8 cellular contexts compared by ENCODE assay signal in genomic region chr6:28349892-28350737, GRCh38. TPM values are rescaled to one million over a fixed set of nuclear protein-coding genes. Genes with fewer than 3 reads are reported as not detected.
A peak's percentile ranks its signal among the peaks of the same experiment; 100 is the strongest.
DNase-seq lines count a peak whose midpoint lies in the region; ATAC-seq and TF ChIP-seq lines count a peak whose summit lies in the region.

TSS of gene ZKSCAN3 (plus strand) at chr6:28349947. CDS start at chr6:28359587, 9,640 bp downstream.

- WGBS in gastroesophageal sphincter (ENCODE audit: low coverage in 1 of 2), 2 donors, result 2 to 4% methylated on average over 5 to 10 of the region's 30 CpGs

- H3K4me1 ChIP-seq in GM23338 (ENCODE audit: insufficient read depth) (peaks cover 10% of the 10 kb centered on the region), SJCRH30 (no peaks in the 10 kb centered on the region), gastroesophageal sphincter (peaks cover 0 to 50% (median 6%) of the 10 kb centered on the region in 3 donors), neutrophil (ENCODE audit: control insufficient read depth in 1 of 2, insufficient read depth in 1 of 2, low read depth in 1 of 2, low read length in 1 of 2) (peaks cover 14 to 15% of the 10 kb centered on the region in 2 experiments)

- H3K27ac ChIP-seq in GM23338 (ENCODE audit: low read depth) (peak within 1 kb of the TSS; percentile 75; the same call in 1 of the 2 replicates), SJCRH30 (peak within 1 kb of the TSS; percentile 38; the same call in 1 of the 2 replicates), gastroesophageal sphincter (peak within 1 kb of the TSS; percentile 27 to 87 (median 82)), neutrophil (peak within 1 kb of the TSS; percentile 47)

- peaks cover 12% of the 10 kb centered on the region; the same call in 2 of the 3 replicates for H3K9me3 Mint-ChIP-seq in GM23338

- TF ChIP-seq CTCF in GM23338 (conservative IDR thresholded peaks at IDR 0.05; ENCODE audit: low read depth in 2 of 2) (no peak), LNCaP clone FGC (IDR thresholded peaks at IDR 0.05; ENCODE audit: control insufficient read depth, extremely low read depth, insufficient read depth) (no peak), gastroesophageal sphincter (IDR thresholded peaks at IDR 0.05) (peak in 1 of 4 experiments; percentile 17), neutrophil (IDR thresholded peaks at IDR 0.05) (no peak)

- peak in 1 of 2 donors; percentile 33 for TF ChIP-seq POLR2A in gastroesophageal sphincter (IDR thresholded peaks at IDR 0.05)

- peak within 1 kb of the TSS; percentile 91 for H3K4me2 ChIP-seq in GM23338

- in situ Hi-C loops in G401 (cut with HindIII; ENCODE audit: low sequenced_read_pairs), result no loop called here

- peak within 1 kb of the TSS; percentile 93 for H2AFZ ChIP-seq in GM23338

- H3K27me3 ChIP-seq in GM23338 (ENCODE audit: insufficient read depth) (no peaks in the 10 kb centered on the region), SJCRH30 (no peaks in the 10 kb centered on the region), gastroesophageal sphincter (no peaks in the 10 kb centered on the region), neutrophil (peaks cover 28% of the 10 kb centered on the region)

- H3K36me3 Mint-ChIP-seq in GM23338 (ENCODE audit: low read depth), result peaks cover 25% of the 10 kb centered on the region

- no peaks in the 10 kb centered on the region for H3K9me2 ChIP-seq in GM23338 (ENCODE audit: insufficient read depth)

- peaks cover 12% of the 10 kb centered on the region for H3K27me3 Mint-ChIP-seq in GM23338 (ENCODE audit: insufficient read depth, low read depth, poor library complexity)

- TF ChIP-seq EP300 in gastroesophageal sphincter (IDR thresholded peaks at IDR 0.05), result no peak

- no peaks in the 10 kb centered on the region for H3K36me3 ChIP-seq in GM23338 (ENCODE audit: insufficient read depth)
- H3K36me3 ChIP-seq in SJCRH30, result no peaks in the 10 kb centered on the region
- H3K36me3 ChIP-seq in gastroesophageal sphincter, result no peaks in the 10 kb centered on the region
- H3K36me3 ChIP-seq in neutrophil, result no peaks in the 10 kb centered on the region

- H3K4me3 ChIP-seq in GM23338 (peak within 1 kb of the TSS; percentile 78), LNCaP clone FGC (ENCODE audit: low read depth, low read length) (peak within 1 kb of the TSS; percentile 74), SJCRH30 (peak within 1 kb of the TSS; percentile 72), gastroesophageal sphincter (peak within 1 kb of the TSS; percentile 72 to 73), neutrophil (ENCODE audit: low read depth in 1 of 2, low read length in 1 of 2) (peak within 1 kb of the TSS; percentile 62 to 75)

- H3K9me3 ChIP-seq in SJCRH30 (replicated peaks), result no peaks in the 10 kb centered on the region
- H3K9me3 ChIP-seq in gastroesophageal sphincter, result no peaks in the 10 kb centered on the region
- H3K9me3 ChIP-seq in neutrophil, result no peaks in the 10 kb centered on the region

- H3K4me3 Mint-ChIP-seq in GM23338, result peak within 1 kb of the TSS; percentile 99

- H3K4me1 Mint-ChIP-seq in GM23338, result peaks cover 19% of the 10 kb centered on the region

- H3K79me2 ChIP-seq in GM23338 (replicated peaks; ENCODE audit: insufficient read depth), result peaks cover 45% of the 10 kb centered on the region

- peak within 1 kb of the TSS; percentile 99 for H3K27ac Mint-ChIP-seq in GM23338

- DNase-seq in G401 (ENCODE audit: low spot score), result peak; percentile 92
- peak; percentile 93 for DNase-seq in GM23338 (ENCODE audit: low spot score)
- DNase-seq in LNCaP clone FGC (ENCODE audit: low read depth), result peak; percentile 48
- DNase-seq in SJCRH30, result peak; percentile 83
- DNase-seq in activated naive CD4-positive, alpha-beta T cell (lab: John Stamatoyannopoulos, UW), result peak; percentile 42 to 72 (median 60)
- DNase-seq in superior temporal gyrus (ENCODE audit: extremely low spot score), result peak; percentile 91

- peaks cover 8% of the 10 kb centered on the region; the same call in 1 of the 2 replicates for H4K20me1 ChIP-seq in GM23338 (replicated peaks; ENCODE audit: insufficient read depth)

- ATAC-seq in GM23338 (peak; percentile 98), gastroesophageal sphincter (peak; percentile 88)

- no peaks in the 10 kb centered on the region for H3F3A ChIP-seq in GM23338 (replicated peaks; ENCODE audit: low read depth)

TF ChIP-seq in GM23338, 12 proteins besides CTCF, POLR2A, EP300 and RAD21:
- TF ChIP-seq POLR2AphosphoS5 (IDR thresholded peaks at IDR 0.05; ENCODE audit: low read depth) (peak; percentile 85), EZH2 (IDR thresholded peaks at IDR 0.05; ENCODE audit: low read depth, unreplicated experiment) (no peak), EZH2phosphoT487 (IDR thresholded peaks at IDR 0.05; ENCODE audit: unreplicated experiment) (no peak), ZNF114 (CRISPR knock-in tag; IDR thresholded peaks at IDR 0.05) (no peak), CREB1 (CRISPR knock-in tag; IDR thresholded peaks at IDR 0.05; ENCODE audit: low read depth) (no peak), NANOG (IDR thresholded peaks at IDR 0.05; ENCODE audit: borderline replicate concordance) (no peak), REST (IDR thresholded peaks at IDR 0.05; ENCODE audit: unreplicated experiment) (no peak), ETS1 (IDR thresholded peaks at IDR 0.05) (peak; percentile 43; the same call in 1 of the 2 replicates)

RNA-seq across cellular contexts. Expression of gene ZKSCAN3, which starts in this region (rescaled TPM):
- total RNA-seq in G401 (2014; rRNA removed; shearing (Covaris generic)), result 3.0 and 5.2 TPM in 2 replicates
- total RNA-seq in GM23338 (2014; rRNA removed; shearing (Covaris generic)), result 4.3 and 7.6 TPM in 2 replicates
- 2.8 and 3.0 TPM in 2 replicates for polyA plus RNA-seq in GM23338 (2016; fragmentation: Nextera tagmentation; extraction: Ambion mirVana)
- total RNA-seq in SJCRH30 (2014; rRNA removed; shearing (Covaris generic)), result 3.9 and 4.6 TPM in 2 replicates
- 1 to 10 TPM; 4.4 to 9.8 (median 6.9) TPM for total RNA-seq in gastroesophageal sphincter

Comparison
In these comparisons a context has a peak if more than half of its experiments do, and no peak if none do; other contexts are left out.
1. Peak in every context shown above with its lines: DNase-seq, ATAC-seq, H3K4me3 ChIP-seq and H3K27ac ChIP-seq.